12 cellular contexts compared by ENCODE assay signal in genomic region chr18:31723639-31723997, GRCh38. TPM values are rescaled to one million over a fixed set of nuclear protein-coding genes. Genes with fewer than 3 reads are reported as not detected.
DNase-seq lines count a peak whose midpoint lies in the region; ATAC-seq and TF ChIP-seq lines count a peak whose summit lies in the region.
"Had no signal": no experiment of that assay in that cellular context is flagged by ENCODE, and none has a peak within 500 bp of the region (broad histone marks: within the 10 kb centered on the region; RNA-seq: fewer than 3 reads in every experiment).

No MANE protein-coding gene starts in this region.

- no peak overlapping the region for H3K4me3 ChIP-seq in mucosa of descending colon
- H3K4me3 ChIP-seq in suprapubic skin: peak overlapping the region; percentile 68
- H3K4me3 ChIP-seq: smooth muscle cell had no signal

- peak overlapping the region; percentile 87 for H3K4me3 Mint-ChIP-seq in dendritic cell treated with granulocyte-macrophage colony-stimulating factor and Interleukin-4, amounts not matched to agents 40 ng/mL and 50 ng/mL, for 4 days
- no peak overlapping the region for H3K4me3 Mint-ChIP-seq in endothelial cell (ENCODE audit: unreplicated experiment)

- H3K9me3 ChIP-seq in mucosa of descending colon: peaks cover 11% of the 10 kb centered on the region
- H3K9me3 ChIP-seq in suprapubic skin: no peaks in the 10 kb centered on the region

- H3K27ac Mint-ChIP-seq in dendritic cell treated with granulocyte-macrophage colony-stimulating factor and Interleukin-4, amounts not matched to agents 40 ng/mL and 50 ng/mL, for 4 days: no peak overlapping the region
- H3K27ac Mint-ChIP-seq in endothelial cell (ENCODE audit: unreplicated experiment): no peak overlapping the region
- H3K27ac Mint-ChIP-seq: activated CD8-positive, alpha-beta memory T cell treated with anti-CD3 and anti-CD28 coated beads, Interleukin-2, amount 10 ng/mL, durations not matched to agents 7 days and 5 days had no signal

- intact Hi-C loops in dendritic cell treated with granulocyte-macrophage colony-stimulating factor and Interleukin-4, amounts not matched to agents 40 ng/mL and 50 ng/mL, for 4 days (cut with micrococcal nuclease): loop anchor here (5.0 kb wide), 2 partner anchors 234 to 726 kb away; no protein-coding TSS in a partner anchor
- intact Hi-C loops in mucosa of descending colon (cut with DNase I, micrococcal nuclease): loop anchor here (5.0 to 10.0 kb wide), 2 partner anchors 166 to 169 kb away; no protein-coding TSS in a partner anchor

- TF ChIP-seq POLR2A in suprapubic skin (IDR thresholded peaks at IDR 0.05): no peak

- no peak for TF ChIP-seq EP300 in suprapubic skin (IDR thresholded peaks at IDR 0.05)

- peak; percentile 8 for ATAC-seq in mucosa of descending colon
- ATAC-seq: activated CD8-positive, alpha-beta memory T cell treated with anti-CD3 and anti-CD28 coated beads, Interleukin-2, amount 10 ng/mL, durations not matched to agents 7 days and 5 days had no signal

- peaks cover 28% of the 10 kb centered on the region for H3K27me3 Mint-ChIP-seq in dendritic cell treated with granulocyte-macrophage colony-stimulating factor and Interleukin-4, amounts not matched to agents 40 ng/mL and 50 ng/mL, for 4 days
- no peaks in the 10 kb centered on the region for H3K27me3 Mint-ChIP-seq in endothelial cell (ENCODE audit: unreplicated experiment)

- H3K36me3 Mint-ChIP-seq in dendritic cell treated with granulocyte-macrophage colony-stimulating factor and Interleukin-4, amounts not matched to agents 40 ng/mL and 50 ng/mL, for 4 days (ENCODE audit: low read depth): no peaks in the 10 kb centered on the region
- peaks cover 3% of the 10 kb centered on the region for H3K36me3 Mint-ChIP-seq in endothelial cell (ENCODE audit: low read depth, unreplicated experiment)
- H3K36me3 Mint-ChIP-seq: activated CD8-positive, alpha-beta memory T cell treated with anti-CD3 and anti-CD28 coated beads, Interleukin-2, amount 10 ng/mL, durations not matched to agents 7 days and 5 days had no signal

- H3K4me1 Mint-ChIP-seq in dendritic cell treated with granulocyte-macrophage colony-stimulating factor and Interleukin-4, amounts not matched to agents 40 ng/mL and 50 ng/mL, for 4 days (ENCODE audit: low read depth): peaks cover 18% of the 10 kb centered on the region
- peaks cover 5% of the 10 kb centered on the region for H3K4me1 Mint-ChIP-seq in endothelial cell (ENCODE audit: unreplicated experiment)
- H3K4me1 Mint-ChIP-seq: activated CD8-positive, alpha-beta memory T cell treated with anti-CD3 and anti-CD28 coated beads, Interleukin-2, amount 10 ng/mL, durations not matched to agents 7 days and 5 days had no signal

- H3K27ac ChIP-seq in suprapubic skin: peak overlapping the region; percentile 61

- H3K36me3 ChIP-seq in mucosa of descending colon (ENCODE audit: low read depth): no peaks in the 10 kb centered on the region
- H3K36me3 ChIP-seq in suprapubic skin: no peaks in the 10 kb centered on the region

- DNase-seq in NCI-H69 (lab: John Stamatoyannopoulos, UW): peak; percentile 57
- DNase-seq in mucosa of descending colon: no peak
- DNase-seq in suprapubic skin (ENCODE audit: low spot score in 2 of 2): no peak
- DNase-seq in stimulated activated naive CD4-positive, alpha-beta T cell treated with Interleukin-2 at 50 U/mL for 16 hours (lab: John Stamatoyannopoulos, UW): no peak
- DNase-seq in mesenteric fat pad (ENCODE audit: low spot score): no peak
- DNase-seq in stimulated activated CD4-positive, alpha-beta T cell treated with anti-CD3 and anti-CD28 coated beads, Interleukin-2, amount 100 ng/mL, for 24 hours: no peak
- no peak for DNase-seq in endothelial cell (ENCODE audit: low spot score)
- DNase-seq: activated CD8-positive, alpha-beta memory T cell treated with anti-CD3 and anti-CD28 coated beads, Interleukin-2, amount 10 ng/mL, durations not matched to agents 7 days and 5 days; NCI-H1930; T-helper 9 cell had no signal

- H3K4me1 ChIP-seq in mucosa of descending colon (ENCODE audit: low read depth): peaks cover 5% of the 10 kb centered on the region
- peaks cover 17% of the 10 kb centered on the region for H3K4me1 ChIP-seq in suprapubic skin

- no peak for TF ChIP-seq CTCF in mucosa of descending colon (IDR thresholded peaks at IDR 0.05)
- TF ChIP-seq CTCF in suprapubic skin (IDR thresholded peaks at IDR 0.05): no peak
- no peak for TF ChIP-seq CTCF in endothelial cell (IDR thresholded peaks at IDR 0.05; ENCODE audit: unreplicated experiment)

- 26% methylated on average over 7 of the region's 7 CpGs for WGBS in suprapubic skin

- peaks cover 12% of the 10 kb centered on the region for H3K9me3 Mint-ChIP-seq in dendritic cell treated with granulocyte-macrophage colony-stimulating factor and Interleukin-4, amounts not matched to agents 40 ng/mL and 50 ng/mL, for 4 days
- no peaks in the 10 kb centered on the region for H3K9me3 Mint-ChIP-seq in endothelial cell (ENCODE audit: unreplicated experiment)

- no peaks in the 10 kb centered on the region for H3K27me3 ChIP-seq in suprapubic skin

RNA-seq across cellular contexts. Expression of gene SLC25A52, which starts 37.1 kb away (rescaled TPM):
- total RNA-seq in mucosa of descending colon (not detected), suprapubic skin (not detected), mesenteric fat pad (not detected), endothelial cell (ENCODE audit: unreplicated experiment) (0.23 TPM)
- total RNA-seq: smooth muscle cell had no signal

RNA-seq across cellular contexts. Expression of gene B4GALT6, which starts 39.2 kb away (rescaled TPM):
- total RNA-seq in mucosa of descending colon: 1 to 10 TPM; 6.9 to 8.0 (median 7.8) TPM
- 1 to 10 TPM; 1.8 to 3.4 (median 2.2) TPM for total RNA-seq in suprapubic skin
- 7.3 TPM for total RNA-seq in mesenteric fat pad
- 31.6 TPM for total RNA-seq in endothelial cell (ENCODE audit: unreplicated experiment)
